ENCODE assay signal across 1 cellular context in the genomic region with DNA sequence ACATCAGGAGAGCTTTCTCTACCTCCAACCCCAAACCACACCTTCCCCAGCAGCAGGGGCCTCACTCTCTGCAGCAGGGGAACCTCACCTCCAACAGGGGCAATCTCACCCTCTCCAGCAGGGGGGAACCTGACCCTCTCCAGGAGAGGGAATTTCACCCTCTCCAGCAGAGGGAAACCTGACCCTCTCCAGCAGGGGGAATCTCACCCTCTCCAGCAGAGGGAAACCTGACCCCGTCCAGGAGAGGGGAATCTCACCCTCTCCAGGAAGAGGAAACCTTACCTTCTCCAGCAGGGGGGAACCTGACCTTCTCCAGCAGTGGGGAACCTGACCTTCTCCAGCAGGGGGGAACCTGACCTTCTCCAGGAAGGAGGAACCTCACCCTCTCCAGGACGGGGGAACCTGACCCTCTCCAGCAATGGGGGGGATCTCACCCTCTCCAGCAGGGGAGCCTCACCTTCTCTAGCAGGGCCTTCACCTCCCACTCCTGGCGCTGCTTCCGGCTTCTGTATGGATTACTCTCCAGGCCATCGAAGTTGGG.
TF ChIP-seq lines count a peak whose summit lies in the region.

No MANE protein-coding gene starts in this region.

TF ChIP-seq in HepG2, 621 proteins besides CTCF, POLR2A, EP300 and RAD21 (continued from another document and continues in another):
- TF ChIP-seq GMEB1 (CRISPR knock-in tag; IDR thresholded peaks at IDR 0.05; ENCODE audit: borderline replicate concordance) = no peak; the same call in 1 of the 2 replicates
- peak; percentile 98 for TF ChIP-seq SMC3 (IDR thresholded peaks at IDR 0.05; ENCODE audit: low read length)
- 0 out of 2 replicates have a peak, but pooled peaks have one; percentile 5 for TF ChIP-seq KDM6A (CRISPR knock-in tag; IDR thresholded peaks at IDR 0.05; ENCODE audit: low read depth)
- TF ChIP-seq GATAD2A (CRISPR knock-in tag; IDR thresholded peaks at IDR 0.05) = peak; percentile 50; the same call in 1 of the 2 replicates
- no peak for TF ChIP-seq KAT2B (IDR thresholded peaks at IDR 0.05; ENCODE audit: borderline replicate concordance, low read depth, low read length)
- TF ChIP-seq, protein P1, sequence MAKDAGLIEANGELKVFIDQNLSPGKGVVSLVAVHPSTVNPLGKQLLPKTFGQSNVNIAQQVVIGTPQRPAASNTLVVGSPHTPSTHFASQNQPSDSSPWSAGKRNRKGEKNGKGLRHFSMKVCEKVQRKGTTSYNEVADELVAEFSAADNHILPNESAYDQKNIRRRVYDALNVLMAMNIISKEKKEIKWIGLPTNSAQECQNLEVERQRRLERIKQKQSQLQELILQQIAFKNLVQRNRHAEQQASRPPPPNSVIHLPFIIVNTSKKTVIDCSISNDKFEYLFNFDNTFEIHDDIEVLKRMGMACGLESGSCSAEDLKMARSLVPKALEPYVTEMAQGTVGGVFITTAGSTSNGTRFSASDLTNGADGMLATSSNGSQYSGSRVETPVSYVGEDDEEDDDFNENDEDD (CRISPR knock-in tag; IDR thresholded peaks at IDR 0.05; ENCODE audit: borderline replicate concordance) = peak; percentile 10; the same call in 1 of the 2 replicates
- TF ChIP-seq SNAI1 (CRISPR knock-in tag; IDR thresholded peaks at IDR 0.05; ENCODE audit: borderline replicate concordance) = no peak
- TF ChIP-seq PCBP1 (IDR thresholded peaks at IDR 0.05; ENCODE audit: borderline replicate concordance, low read depth, low read length) = no peak
- TF ChIP-seq ZNF431 (CRISPR knock-in tag; IDR thresholded peaks at IDR 0.05; ENCODE audit: borderline replicate concordance, low read depth) = no peak
- no peak for TF ChIP-seq ZNF768 (CRISPR knock-in tag; IDR thresholded peaks at IDR 0.05)
- TF ChIP-seq, protein P2, sequence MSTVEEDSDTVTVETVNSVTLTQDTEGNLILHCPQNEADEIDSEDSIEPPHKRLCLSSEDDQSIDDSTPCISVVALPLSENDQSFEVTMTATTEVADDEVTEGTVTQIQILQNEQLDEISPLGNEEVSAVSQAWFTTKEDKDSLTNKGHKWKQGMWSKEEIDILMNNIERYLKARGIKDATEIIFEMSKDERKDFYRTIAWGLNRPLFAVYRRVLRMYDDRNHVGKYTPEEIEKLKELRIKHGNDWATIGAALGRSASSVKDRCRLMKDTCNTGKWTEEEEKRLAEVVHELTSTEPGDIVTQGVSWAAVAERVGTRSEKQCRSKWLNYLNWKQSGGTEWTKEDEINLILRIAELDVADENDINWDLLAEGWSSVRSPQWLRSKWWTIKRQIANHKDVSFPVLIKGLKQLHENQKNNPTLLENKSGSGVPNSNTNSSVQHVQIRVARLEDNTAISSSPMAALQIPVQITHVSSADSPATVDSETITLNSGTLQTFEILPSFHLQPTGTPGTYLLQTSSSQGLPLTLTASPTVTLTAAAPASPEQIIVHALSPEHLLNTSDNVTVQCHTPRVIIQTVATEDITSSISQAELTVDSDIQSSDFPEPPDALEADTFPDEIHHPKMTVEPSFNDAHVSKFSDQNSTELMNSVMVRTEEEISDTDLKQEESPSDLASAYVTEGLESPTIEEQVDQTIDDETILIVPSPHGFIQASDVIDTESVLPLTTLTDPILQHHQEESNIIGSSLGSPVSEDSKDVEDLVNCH (CRISPR knock-in tag; IDR thresholded peaks at IDR 0.05) = no peak
- TF ChIP-seq ATM (IDR thresholded peaks at IDR 0.05; ENCODE audit: borderline replicate concordance) = no peak
- no peak for TF ChIP-seq ZBTB10 (CRISPR knock-in tag; IDR thresholded peaks at IDR 0.05; ENCODE audit: borderline replicate concordance)
- no peak for TF ChIP-seq HDAC6 (IDR thresholded peaks at IDR 0.05; ENCODE audit: low read depth, low read length)
- no peak for TF ChIP-seq CEBPB (IDR thresholded peaks at IDR 0.05; ENCODE audit: borderline replicate concordance, low read depth, low read length)
- no peak for TF ChIP-seq ZNF264 (CRISPR knock-in tag; IDR thresholded peaks at IDR 0.05)
- no peak for TF ChIP-seq NR1H2 (CRISPR knock-in tag; IDR thresholded peaks at IDR 0.05; ENCODE audit: borderline replicate concordance, low read depth)
- TF ChIP-seq, protein P3, sequence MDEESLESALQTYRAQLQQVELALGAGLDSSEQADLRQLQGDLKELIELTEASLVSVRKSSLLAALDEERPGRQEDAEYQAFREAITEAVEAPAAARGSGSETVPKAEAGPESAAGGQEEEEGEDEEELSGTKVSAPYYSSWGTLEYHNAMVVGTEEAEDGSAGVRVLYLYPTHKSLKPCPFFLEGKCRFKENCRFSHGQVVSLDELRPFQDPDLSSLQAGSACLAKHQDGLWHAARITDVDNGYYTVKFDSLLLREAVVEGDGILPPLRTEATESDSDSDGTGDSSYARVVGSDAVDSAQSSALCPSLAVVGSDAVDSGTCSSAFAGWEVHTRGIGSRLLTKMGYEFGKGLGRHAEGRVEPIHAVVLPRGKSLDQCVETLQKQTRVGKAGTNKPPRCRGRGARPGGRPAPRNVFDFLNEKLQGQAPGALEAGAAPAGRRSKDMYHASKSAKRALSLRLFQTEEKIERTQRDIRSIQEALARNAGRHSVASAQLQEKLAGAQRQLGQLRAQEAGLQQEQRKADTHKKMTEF (CRISPR knock-in tag; IDR thresholded peaks at IDR 0.05) = no peak
- no peak for TF ChIP-seq ZNF34 (CRISPR knock-in tag; IDR thresholded peaks at IDR 0.05; ENCODE audit: borderline replicate concordance)
- TF ChIP-seq DZIP1 (CRISPR knock-in tag; IDR thresholded peaks at IDR 0.05) = no peak
- no peak for TF ChIP-seq SETDB1 (CRISPR knock-in tag; IDR thresholded peaks at IDR 0.05; ENCODE audit: borderline replicate concordance)
- TF ChIP-seq ZIK1 (CRISPR knock-in tag; IDR thresholded peaks at IDR 0.05; ENCODE audit: borderline replicate concordance, low read depth) = no peak
- no peak for TF ChIP-seq ZBTB7A (CRISPR knock-in tag; IDR thresholded peaks at IDR 0.05)
- TF ChIP-seq ZNF577 (CRISPR knock-in tag; IDR thresholded peaks at IDR 0.05; ENCODE audit: borderline replicate concordance, low read depth) = no peak
- TF ChIP-seq, protein P4, sequence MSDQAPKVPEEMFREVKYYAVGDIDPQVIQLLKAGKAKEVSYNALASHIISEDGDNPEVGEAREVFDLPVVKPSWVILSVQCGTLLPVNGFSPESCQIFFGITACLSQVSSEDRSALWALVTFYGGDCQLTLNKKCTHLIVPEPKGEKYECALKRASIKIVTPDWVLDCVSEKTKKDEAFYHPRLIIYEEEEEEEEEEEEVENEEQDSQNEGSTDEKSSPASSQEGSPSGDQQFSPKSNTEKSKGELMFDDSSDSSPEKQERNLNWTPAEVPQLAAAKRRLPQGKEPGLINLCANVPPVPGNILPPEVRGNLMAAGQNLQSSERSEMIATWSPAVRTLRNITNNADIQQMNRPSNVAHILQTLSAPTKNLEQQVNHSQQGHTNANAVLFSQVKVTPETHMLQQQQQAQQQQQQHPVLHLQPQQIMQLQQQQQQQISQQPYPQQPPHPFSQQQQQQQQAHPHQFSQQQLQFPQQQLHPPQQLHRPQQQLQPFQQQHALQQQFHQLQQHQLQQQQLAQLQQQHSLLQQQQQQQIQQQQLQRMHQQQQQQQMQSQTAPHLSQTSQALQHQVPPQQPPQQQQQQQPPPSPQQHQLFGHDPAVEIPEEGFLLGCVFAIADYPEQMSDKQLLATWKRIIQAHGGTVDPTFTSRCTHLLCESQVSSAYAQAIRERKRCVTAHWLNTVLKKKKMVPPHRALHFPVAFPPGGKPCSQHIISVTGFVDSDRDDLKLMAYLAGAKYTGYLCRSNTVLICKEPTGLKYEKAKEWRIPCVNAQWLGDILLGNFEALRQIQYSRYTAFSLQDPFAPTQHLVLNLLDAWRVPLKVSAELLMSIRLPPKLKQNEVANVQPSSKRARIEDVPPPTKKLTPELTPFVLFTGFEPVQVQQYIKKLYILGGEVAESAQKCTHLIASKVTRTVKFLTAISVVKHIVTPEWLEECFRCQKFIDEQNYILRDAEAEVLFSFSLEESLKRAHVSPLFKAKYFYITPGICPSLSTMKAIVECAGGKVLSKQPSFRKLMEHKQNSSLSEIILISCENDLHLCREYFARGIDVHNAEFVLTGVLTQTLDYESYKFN (CRISPR knock-in tag; conservative IDR thresholded peaks at IDR 0.05) = no peak
- TF ChIP-seq ZNF17 (CRISPR knock-in tag; IDR thresholded peaks at IDR 0.05) = no peak
- TF ChIP-seq CBFB (CRISPR knock-in tag; IDR thresholded peaks at IDR 0.05) = no peak
- 0 out of 2 replicates have a peak, but pooled peaks have one; percentile 28 for TF ChIP-seq ZNF777 (CRISPR knock-in tag; IDR thresholded peaks at IDR 0.05)
- no peak for TF ChIP-seq FOXA1 (IDR thresholded peaks at IDR 0.05)
- TF ChIP-seq FOXA1 (CRISPR knock-in tag; IDR thresholded peaks at IDR 0.05) = no peak
- TF ChIP-seq ZFP36L2 (CRISPR knock-in tag; IDR thresholded peaks at IDR 0.05) = no peak
- TF ChIP-seq HNF1B (CRISPR knock-in tag; IDR thresholded peaks at IDR 0.05) = peak; percentile 72
- no peak for TF ChIP-seq ZNF558 (CRISPR knock-in tag; IDR thresholded peaks at IDR 0.05; ENCODE audit: borderline replicate concordance)
- TF ChIP-seq SALL2 (CRISPR knock-in tag; IDR thresholded peaks at IDR 0.05) = 0 out of 2 replicates have a peak, but pooled peaks have one; percentile 35
- no peak for TF ChIP-seq TFAP4 (IDR thresholded peaks at IDR 0.05; ENCODE audit: borderline replicate concordance, low read depth)
- TF ChIP-seq TCF7 (IDR thresholded peaks at IDR 0.05; ENCODE audit: low read depth) = no peak
- no peak for TF ChIP-seq GTF3A (CRISPR knock-in tag; conservative IDR thresholded peaks at IDR 0.05)
- TF ChIP-seq EEA1 (CRISPR knock-in tag; IDR thresholded peaks at IDR 0.05; ENCODE audit: borderline replicate concordance) = no peak
- TF ChIP-seq, protein P5, sequence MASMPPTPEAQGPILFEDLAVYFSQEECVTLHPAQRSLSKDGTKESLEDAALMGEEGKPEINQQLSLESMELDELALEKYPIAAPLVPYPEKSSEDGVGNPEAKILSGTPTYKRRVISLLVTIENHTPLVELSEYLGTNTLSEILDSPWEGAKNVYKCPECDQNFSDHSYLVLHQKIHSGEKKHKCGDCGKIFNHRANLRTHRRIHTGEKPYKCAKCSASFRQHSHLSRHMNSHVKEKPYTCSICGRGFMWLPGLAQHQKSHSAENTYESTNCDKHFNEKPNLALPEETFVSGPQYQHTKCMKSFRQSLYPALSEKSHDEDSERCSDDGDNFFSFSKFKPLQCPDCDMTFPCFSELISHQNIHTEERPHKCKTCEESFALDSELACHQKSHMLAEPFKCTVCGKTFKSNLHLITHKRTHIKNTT (CRISPR knock-in tag; IDR thresholded peaks at IDR 0.05) = no peak
